In the genomic region with DNA sequence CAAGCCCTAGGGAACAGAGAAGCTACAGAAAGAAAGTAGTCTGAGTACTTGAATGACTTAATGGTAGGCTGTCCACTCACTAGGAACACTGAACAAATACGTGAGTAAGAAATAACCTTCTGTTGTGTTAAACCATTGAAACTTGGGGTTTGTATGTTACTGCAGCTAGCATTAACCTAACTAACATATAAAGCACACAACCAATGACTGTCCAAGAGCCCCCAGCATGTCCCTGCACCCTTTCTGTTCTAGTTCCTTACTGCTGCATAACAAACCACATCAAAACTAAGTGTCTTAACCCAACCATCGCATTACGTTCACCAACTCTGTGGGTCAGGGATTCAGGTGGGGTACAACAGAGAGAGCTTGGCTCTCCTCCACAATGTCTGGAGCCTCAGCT, we compare ENCODE assay signal across 8 cellular contexts.
"Had no signal": no experiment of that assay in that cellular context is flagged by ENCODE, and none has a peak within 500 bp of the region (broad histone marks: within the 10 kb centered on the region; RNA-seq: fewer than 3 reads in every experiment).

No MANE protein-coding gene starts in this region.

- H2AFZ ChIP-seq: GM23248 had no signal

- H3K4me3 ChIP-seq: GM23248 had no signal

- H3K9ac ChIP-seq: GM23248 had no signal

- DNase-seq: GM23248, GOT3, H9, HCEC 1CT, IMR-90, KG1 had no signal

- H3K27ac ChIP-seq: GM23248, HL-60 had no signal

- FAIRE-seq: H54 had no signal
